ENCODE assay signal across 31 cellular contexts in the genomic region with DNA sequence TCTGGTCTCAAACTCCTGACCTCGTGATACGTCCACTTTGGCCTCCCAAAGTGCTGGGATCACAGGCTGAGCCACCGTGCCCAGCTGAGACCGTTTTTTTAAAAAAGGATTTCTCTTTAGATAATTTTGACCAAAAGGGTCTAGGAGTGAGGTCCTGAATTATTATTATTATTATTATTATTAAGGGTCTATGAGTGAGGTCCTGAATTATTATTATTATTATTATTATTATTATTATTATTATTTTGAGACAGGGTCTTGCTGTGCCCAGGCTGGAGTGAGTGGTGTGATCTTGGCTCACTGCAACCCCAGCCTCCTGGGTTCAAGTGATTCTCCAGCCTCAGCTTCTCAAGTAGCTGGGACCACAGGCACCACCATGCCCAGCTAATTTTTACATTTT. TPM values are rescaled to one million over a fixed set of nuclear protein-coding genes. Genes with fewer than 3 reads are reported as not detected.
DNase-seq lines count a peak whose midpoint lies in the region; ATAC-seq and TF ChIP-seq lines count a peak whose summit lies in the region.
"Had no signal": no experiment of that assay in that cellular context is flagged by ENCODE, and none has a peak within 500 bp of the region (broad histone marks: within the 10 kb centered on the region; RNA-seq: fewer than 3 reads in every experiment).

No MANE protein-coding gene starts in this region.

- CTCF ChIA-PET in WTC11 (lab: Charles Lee): interaction anchor here (0.9 kb wide), 1 partner anchor 11 kb away, joined by 3 read pairs; no protein-coding TSS in a partner anchor

- H3K14ac ChIP-seq in trophoblast cell (ENCODE audit: low read length): no peak overlapping the region

- peaks cover 2 to 5% of the 10 kb centered on the region in 2 experiments for H3K4me1 ChIP-seq in trophoblast cell (ENCODE audit: control insufficient read depth in 1 of 2, insufficient read depth in 2 of 2, low read length in 2 of 2)
- H3K4me1 ChIP-seq: BE2C had no signal

- no peak for TF ChIP-seq CTCF in WTC11 (IDR thresholded peaks at IDR 0.05)

- H3K27me3 ChIP-seq in trophoblast cell (ENCODE audit: insufficient read depth, low read length): no peaks in the 10 kb centered on the region
- H3K27me3 ChIP-seq: BE2C; BLaER1; BLaER1 treated with 17β-estradiol and CSF1 and Interleukin-3, amounts not matched to agents 10 nM and 100 nM had no signal

- no peak overlapping the region for H3K4me3 Mint-ChIP-seq in WTC11
- H3K4me3 Mint-ChIP-seq: B cell; CD14-positive monocyte; CD4-positive, alpha-beta memory T cell; CD4-positive, alpha-beta T cell; CD4-positive, CD25-positive, alpha-beta regulatory T cell; CD8-positive, alpha-beta memory T cell; CD8-positive, alpha-beta T cell had no signal

- H3K18ac ChIP-seq in trophoblast cell (ENCODE audit: low read length): no peak overlapping the region

- no peak overlapping the region for H4K12ac ChIP-seq in trophoblast cell (ENCODE audit: low read depth, low read length)

- no peaks in the 10 kb centered on the region for H3K79me2 ChIP-seq in trophoblast cell (ENCODE audit: control insufficient read depth, insufficient read depth, low read length, poor library complexity)

- H3K9ac ChIP-seq in trophoblast cell (ENCODE audit: low read length): no peak overlapping the region
- H3K9ac ChIP-seq: BLaER1; BLaER1 treated with 17β-estradiol and CSF1 and Interleukin-3, amounts not matched to agents 10 nM and 100 nM had no signal

- no peak overlapping the region for H4K91ac ChIP-seq in trophoblast cell (ENCODE audit: low read depth, low read length)

- H2BK12ac ChIP-seq in trophoblast cell (ENCODE audit: low read length): no peak overlapping the region

- POLR2A ChIA-PET in WTC11 (lab: Charles Lee): no interaction called here

- no peak overlapping the region for H3K4ac ChIP-seq in trophoblast cell (ENCODE audit: low read depth, low read length)

- DNase-seq in WTC11 (ENCODE audit: low spot score) (no peak), trophoblast cell (no peak), UCSD-AML1 (lab: John Stamatoyannopoulos, UW; ENCODE audit: unreplicated experiment) (no peak)
- DNase-seq: 8988T; ACHN; AML-193; BE2C; C1 segment of cervical spinal cord; Caco-2; Calu3; CD4-positive, alpha-beta memory T cell; CD4-positive, alpha-beta T cell; CD4-positive, CD25-positive, alpha-beta regulatory T cell; CD8-positive, alpha-beta memory T cell; CD8-positive, alpha-beta T cell; COR-L47; DMS 273 treated with DMSO at 0.1 percent for 48 hours; DMS153; DMS53; DMS79; DMS79 treated with DMSO at 0.1 percent for 48 hours; DND-41; EL had no signal

- H3K9me3 Mint-ChIP-seq in WTC11: no peaks in the 10 kb centered on the region
- H3K9me3 Mint-ChIP-seq: CD4-positive, alpha-beta memory T cell; CD4-positive, alpha-beta T cell; CD4-positive, CD25-positive, alpha-beta regulatory T cell; CD8-positive, alpha-beta memory T cell; CD8-positive, alpha-beta T cell had no signal

- no peak overlapping the region for H4K8ac ChIP-seq in trophoblast cell (ENCODE audit: low read depth, low read length)

- H3K36me3 ChIP-seq in trophoblast cell (ENCODE audit: control insufficient read depth in 1 of 2, insufficient read depth in 2 of 2, low read length in 2 of 2): no peaks in the 10 kb centered on the region
- H3K36me3 ChIP-seq: BE2C; BLaER1; BLaER1 treated with 17β-estradiol and CSF1 and Interleukin-3, amounts not matched to agents 10 nM and 100 nM had no signal

- H2AFZ ChIP-seq in trophoblast cell (ENCODE audit: insufficient read depth, low read length, poor library complexity): no peak overlapping the region

- no peak overlapping the region for H3K4me3 ChIP-seq in trophoblast cell (ENCODE audit: low read depth, low read length)
- H3K4me3 ChIP-seq: A549; BLaER1; BLaER1 treated with 17β-estradiol and CSF1 and Interleukin-3, amounts not matched to agents 10 nM and 100 nM had no signal

- H3K27me3 Mint-ChIP-seq in WTC11 (ENCODE audit: low read depth): no peaks in the 10 kb centered on the region
- H3K27me3 Mint-ChIP-seq: B cell; CD4-positive, alpha-beta memory T cell; CD4-positive, alpha-beta T cell; CD4-positive, CD25-positive, alpha-beta regulatory T cell; CD8-positive, alpha-beta memory T cell had no signal

- no peak overlapping the region for H2BK5ac ChIP-seq in trophoblast cell (ENCODE audit: low read depth, low read length, poor library complexity)

- ATAC-seq in WTC11: no peak
- ATAC-seq in HG03342 (IDR thresholded peaks at IDR 0.05; ENCODE audit: unreplicated experiment): no peak
- ATAC-seq: A549; CD8-positive, alpha-beta T cell had no signal

- H3K9me3 ChIP-seq in trophoblast cell (ENCODE audit: insufficient read depth, low read depth, low read length): no peaks in the 10 kb centered on the region
- H3K9me3 ChIP-seq: A549; BE2C; BLaER1; BLaER1 treated with 17β-estradiol and CSF1 and Interleukin-3, amounts not matched to agents 10 nM and 100 nM; Caco-2 had no signal

- H3K4me1 Mint-ChIP-seq in WTC11: peaks cover 7% of the 10 kb centered on the region
- H3K4me1 Mint-ChIP-seq: B cell; CD4-positive, alpha-beta memory T cell; CD4-positive, CD25-positive, alpha-beta regulatory T cell; CD8-positive, alpha-beta memory T cell had no signal

- no peak overlapping the region for H2BK120ac ChIP-seq in trophoblast cell (ENCODE audit: insufficient read depth, low read length, poor library complexity)

- no peaks in the 10 kb centered on the region for H3K36me3 Mint-ChIP-seq in WTC11
- H3K36me3 Mint-ChIP-seq: CD4-positive, alpha-beta memory T cell; CD4-positive, CD25-positive, alpha-beta regulatory T cell; CD8-positive, alpha-beta T cell had no signal

- no peaks in the 10 kb centered on the region for H3K79me1 ChIP-seq in trophoblast cell (ENCODE audit: low read length)

- H3K23ac ChIP-seq in trophoblast cell (ENCODE audit: low read length): no peak overlapping the region

- no peak overlapping the region for H3K4me2 ChIP-seq in trophoblast cell (ENCODE audit: low read length)
- H3K4me2 ChIP-seq: A549; BLaER1; BLaER1 treated with 17β-estradiol and CSF1 and Interleukin-3, amounts not matched to agents 10 nM and 100 nM had no signal

- H3K27ac Mint-ChIP-seq in WTC11: no peak overlapping the region
- H3K27ac Mint-ChIP-seq: B cell; CD4-positive, alpha-beta memory T cell; CD4-positive, alpha-beta T cell; CD4-positive, CD25-positive, alpha-beta regulatory T cell; CD8-positive, alpha-beta memory T cell; CD8-positive, alpha-beta T cell had no signal

- no CpG with 5 or more reads among the region's 4 CpGs for WGBS in trophoblast cell (ENCODE audit: extremely low coverage, insufficient coverage, insufficient read length)

- no peak overlapping the region for H3K27ac ChIP-seq in trophoblast cell (ENCODE audit: low read depth, low read length)
- H3K27ac ChIP-seq: 22Rv1; A549; BLaER1; BLaER1 treated with 17β-estradiol and CSF1 and Interleukin-3, amounts not matched to agents 10 nM and 100 nM; C4-2B had no signal

- H2AK5ac ChIP-seq in trophoblast cell (ENCODE audit: low read length): peak overlapping the region; percentile 29

TF ChIP-seq in WTC11, 78 proteins besides CTCF, POLR2A, EP300 and RAD21:
- TF ChIP-seq HMGA2 (CRISPR knock-in tag; IDR thresholded peaks at IDR 0.05) (peak; percentile 93), NR3C1 (CRISPR knock-in tag; conservative IDR thresholded peaks at IDR 0.05; ENCODE audit: low read depth) (no peak)

RNA-seq across cellular contexts. Expression of a gene that starts 20.6 kb away (rescaled TPM):
- total RNA-seq in WTC11 (2021): 122 to 133 TPM (median 124 TPM) in 3 replicates
- 92.5 and 95.1 TPM in 2 replicates for polyA plus RNA-seq in trophoblast cell (2013)

RNA-seq across cellular contexts. Expression of a gene that starts 59.4 kb away (rescaled TPM):
- total RNA-seq in WTC11 (2021): 62.1 to 70.1 TPM (median 70.1 TPM) in 3 replicates
- polyA plus RNA-seq in trophoblast cell (2013): 34.6 and 35.4 TPM in 2 replicates
